8 cellular contexts compared by ENCODE assay signal in genomic region chr15:63891079-63891762, GRCh38. TPM values are rescaled to one million over a fixed set of nuclear protein-coding genes. Genes with fewer than 3 reads are reported as not detected.
DNase-seq lines count a peak whose midpoint lies in the region; ATAC-seq and TF ChIP-seq lines count a peak whose summit lies in the region.

No MANE protein-coding gene starts in this region.

- intact Hi-C loops in colonic mucosa (cut with DNase I): loop anchor here (5.0 kb wide), 1 partner anchor 139 kb away; no protein-coding TSS in a partner anchor

- H3K36me3 ChIP-seq in HAP-1 (replicated peaks) (no peaks in the 10 kb centered on the region), colonic mucosa (no peaks in the 10 kb centered on the region), liver (ENCODE audit: control insufficient read depth in 4 of 4, insufficient read depth in 3 of 4, low read depth in 1 of 4, low read length in 3 of 4) (no peaks in the 10 kb centered on the region)

- H3K27ac ChIP-seq in colonic mucosa (no peak overlapping the region), liver (ENCODE audit: low read depth in 1 of 2, low read length in 2 of 2) (no peak overlapping the region)

- no peaks in the 10 kb centered on the region for H3K27me3 ChIP-seq in HAP-1 (ENCODE audit: low read depth)
- no peaks in the 10 kb centered on the region for H3K27me3 ChIP-seq in colonic mucosa
- no peaks in the 10 kb centered on the region for H3K27me3 ChIP-seq in liver (ENCODE audit: control insufficient read depth in 4 of 4, insufficient read depth in 4 of 4, low read length in 3 of 4)

- H3K4me1 ChIP-seq in HAP-1: no peaks in the 10 kb centered on the region
- no peaks in the 10 kb centered on the region for H3K4me1 ChIP-seq in colonic mucosa
- H3K4me1 ChIP-seq in liver (ENCODE audit: control insufficient read depth in 4 of 4, insufficient read depth in 4 of 4, low read length in 3 of 4): peaks cover 14 to 34% (median 26%) of the 10 kb centered on the region in 4 donors

- 19% methylated on average over 8 of the region's 8 CpGs for WGBS in liver

- no peak for ATAC-seq in HG03097 (IDR thresholded peaks at IDR 0.05; ENCODE audit: low FRiP score, unreplicated experiment)

- in situ Hi-C loops in HAP-1 (cut with MboI; ENCODE audit: low sequenced_read_pairs): loop anchor here (25.0 kb wide), 1 partner anchor 129 kb away; no protein-coding TSS in a partner anchor

- H3K9ac ChIP-seq in colonic mucosa (ENCODE audit: low read depth in 2 of 2, low read length in 2 of 2): no peak overlapping the region
- H3K9ac ChIP-seq in liver (ENCODE audit: low read depth in 1 of 2, low read length in 2 of 2): no peak overlapping the region

- H3K9me3 ChIP-seq in HAP-1 (no peaks in the 10 kb centered on the region), colonic mucosa (no peaks in the 10 kb centered on the region), liver (ENCODE audit: control insufficient read depth in 4 of 4, low read length in 3 of 4) (no peaks in the 10 kb centered on the region)

- TF ChIP-seq CTCF in AG09309 (IDR thresholded peaks at IDR 0.05; ENCODE audit: control insufficient read depth, insufficient read depth, low read depth, low read length, missing control alignments): peak; percentile 87
- TF ChIP-seq CTCF in colonic mucosa (IDR thresholded peaks at IDR 0.05): peak; percentile 88
- peak; percentile 89 for TF ChIP-seq CTCF in liver (IDR thresholded peaks at IDR 0.05; ENCODE audit: low read depth, low read length, missing input control)

- DNase-seq in AG09309 (ENCODE audit: low read depth): peak; percentile 28
- peak; percentile 88 to 96 for DNase-seq in HAP-1 (ENCODE audit: low spot score in 2 of 2)
- DNase-seq in NCI-H510A (lab: John Stamatoyannopoulos, UW): peak; percentile 32
- peak; percentile 69 to 76 for DNase-seq in activated CD4-positive, alpha-beta T cell treated with anti-CD3 and anti-CD28 coated beads for 4 hours
- peak; percentile 85 for DNase-seq in colonic mucosa
- peak; percentile 60 to 74 (median 71) for DNase-seq in stimulated activated CD4-positive, alpha-beta T cell treated with anti-CD3 and anti-CD28 coated beads, TNF-alpha, amount 100 ng/mL, for 24 hours (ENCODE audit: low read depth in 3 of 3)

- no peak overlapping the region for H3K4me3 ChIP-seq in AG09309 (ENCODE audit: control insufficient read depth, low read depth, low read length)
- no peak overlapping the region for H3K4me3 ChIP-seq in HAP-1
- no peak overlapping the region for H3K4me3 ChIP-seq in colonic mucosa
- no peak overlapping the region for H3K4me3 ChIP-seq in liver (ENCODE audit: low read depth in 1 of 3, low read length in 3 of 3)

- peak; percentile 95 to 98 for TF ChIP-seq RAD21 in liver (IDR thresholded peaks at IDR 0.05)

TF ChIP-seq in liver, 16 proteins besides CTCF, POLR2A, EP300 and RAD21:
- TF ChIP-seq NR2F2 (IDR thresholded peaks at IDR 0.05) (peak; percentile 20), FOXA1 (IDR thresholded peaks at IDR 0.05) (no peak), REST (IDR thresholded peaks at IDR 0.05) (no peak), TAF1 (conservative IDR thresholded peaks at IDR 0.05) (no peak), HNF4G (IDR thresholded peaks at IDR 0.05) (peak; percentile 55), EGR1 (IDR thresholded peaks at IDR 0.05; ENCODE audit: low read depth in 2 of 2) (no peak), MAX (IDR thresholded peaks at IDR 0.05) (no peak), GABPA (IDR thresholded peaks at IDR 0.05 in 1 of 2, conservative IDR thresholded peaks at IDR 0.05 in 1 of 2) (no peak), ATF3 (IDR thresholded peaks at IDR 0.05) (no peak), JUND (IDR thresholded peaks at IDR 0.05) (no peak), SP1 (IDR thresholded peaks at IDR 0.05) (peak; percentile 48), HNF4A (conservative IDR thresholded peaks at IDR 0.05) (peak; percentile 48 to 82), YY1 (IDR thresholded peaks at IDR 0.05) (no peak), RXRA (IDR thresholded peaks at IDR 0.05) (peak; percentile 51 to 80), FOXA2 (IDR thresholded peaks at IDR 0.05) (no peak), ZBTB33 (IDR thresholded peaks at IDR 0.05) (no peak)

RNA-seq across cellular contexts. Expression of gene HERC1, which starts 57.5 kb away (rescaled TPM):
- 10 to 100 TPM; 58.2 to 58.9 TPM for total RNA-seq in colonic mucosa
- total RNA-seq in liver: 100 to 1,000 TPM in 1 of 2 donors, 10 to 100 TPM in 1; 89.9 to 202 TPM
- polyA plus RNA-seq in liver: 10 to 100 TPM; 15.0 to 21.3 TPM

Comparison
In these comparisons a context has a peak if more than half of its experiments do, and no peak if none do; other contexts are left out.
1. DNase-seq: peak in every context shown above with its lines; median percentile 92 in HAP-1; 85 in colonic mucosa; 72 in activated CD4-positive, alpha-beta T cell treated with anti-CD3 and anti-CD28 coated beads for 4 hours; 71 in stimulated activated CD4-positive, alpha-beta T cell treated with anti-CD3 and anti-CD28 coated beads, TNF-alpha, amount 100 ng/mL, for 24 hours; 32 in NCI-H510A; 28 in AG09309.